ENCODE assay signal across 2 cellular contexts in the genomic region with DNA sequence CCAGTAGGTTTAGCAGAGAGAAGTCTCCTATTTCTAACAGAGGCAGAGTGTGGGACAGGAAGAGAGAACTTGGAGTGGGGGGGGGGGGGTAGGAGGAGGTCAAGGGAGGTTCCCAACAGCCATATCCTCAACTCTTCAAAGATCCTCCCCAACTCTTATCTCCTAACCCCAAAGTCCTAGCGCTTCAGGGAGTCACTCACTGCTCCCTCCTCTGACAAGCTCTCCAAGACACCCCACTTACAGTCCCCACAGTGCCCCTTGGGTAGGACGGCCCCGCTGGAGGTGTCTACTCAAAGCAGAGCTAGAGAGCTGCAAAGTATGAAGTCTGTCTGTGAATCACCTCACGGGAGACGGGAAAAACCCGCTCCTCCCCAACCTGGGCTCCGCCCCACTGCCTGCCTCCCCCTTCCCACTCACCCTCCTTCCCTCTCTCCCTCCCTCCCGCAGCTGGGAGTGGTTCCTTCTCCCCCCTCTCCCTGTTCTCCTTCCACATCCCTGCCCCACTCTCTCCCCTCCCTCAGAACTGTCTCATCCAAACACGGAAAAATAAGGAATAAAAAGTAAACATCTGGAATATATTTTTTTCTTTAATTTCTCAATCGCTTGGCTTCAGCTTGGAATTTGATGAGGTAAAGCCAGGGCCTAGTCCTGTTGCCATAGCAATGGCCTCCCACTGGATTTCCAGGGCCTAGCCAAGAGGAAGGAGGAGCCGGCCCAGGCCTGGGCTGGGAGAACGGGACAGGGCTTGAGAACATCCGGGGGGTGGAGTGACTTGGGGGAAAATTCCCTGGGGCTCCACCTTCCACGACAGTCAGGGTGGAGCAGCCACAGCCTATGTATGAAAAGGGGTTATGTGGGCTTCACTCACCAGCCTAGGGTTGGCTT.
A peak's percentile ranks its signal among the peaks of the same experiment; 100 is the strongest.
TF ChIP-seq lines count a peak whose summit lies in the region.

No MANE protein-coding gene starts in this region.

TF ChIP-seq in GM23338, 12 proteins besides CTCF, POLR2A, EP300 and RAD21:
- TF ChIP-seq EZH2 (IDR thresholded peaks at IDR 0.05; ENCODE audit: low read depth, unreplicated experiment) = no peak
- no peak for TF ChIP-seq ZNF331 (CRISPR knock-in tag; IDR thresholded peaks at IDR 0.05; ENCODE audit: low read depth)
- no peak for TF ChIP-seq ETS1 (IDR thresholded peaks at IDR 0.05)
- TF ChIP-seq STAT1 (IDR thresholded peaks at IDR 0.05; ENCODE audit: unreplicated experiment) = no peak
- no peak for TF ChIP-seq CREB1 (CRISPR knock-in tag; IDR thresholded peaks at IDR 0.05; ENCODE audit: low read depth)
- no peak for TF ChIP-seq EZH2phosphoT487 (IDR thresholded peaks at IDR 0.05; ENCODE audit: unreplicated experiment)
- TF ChIP-seq, protein P1, sequence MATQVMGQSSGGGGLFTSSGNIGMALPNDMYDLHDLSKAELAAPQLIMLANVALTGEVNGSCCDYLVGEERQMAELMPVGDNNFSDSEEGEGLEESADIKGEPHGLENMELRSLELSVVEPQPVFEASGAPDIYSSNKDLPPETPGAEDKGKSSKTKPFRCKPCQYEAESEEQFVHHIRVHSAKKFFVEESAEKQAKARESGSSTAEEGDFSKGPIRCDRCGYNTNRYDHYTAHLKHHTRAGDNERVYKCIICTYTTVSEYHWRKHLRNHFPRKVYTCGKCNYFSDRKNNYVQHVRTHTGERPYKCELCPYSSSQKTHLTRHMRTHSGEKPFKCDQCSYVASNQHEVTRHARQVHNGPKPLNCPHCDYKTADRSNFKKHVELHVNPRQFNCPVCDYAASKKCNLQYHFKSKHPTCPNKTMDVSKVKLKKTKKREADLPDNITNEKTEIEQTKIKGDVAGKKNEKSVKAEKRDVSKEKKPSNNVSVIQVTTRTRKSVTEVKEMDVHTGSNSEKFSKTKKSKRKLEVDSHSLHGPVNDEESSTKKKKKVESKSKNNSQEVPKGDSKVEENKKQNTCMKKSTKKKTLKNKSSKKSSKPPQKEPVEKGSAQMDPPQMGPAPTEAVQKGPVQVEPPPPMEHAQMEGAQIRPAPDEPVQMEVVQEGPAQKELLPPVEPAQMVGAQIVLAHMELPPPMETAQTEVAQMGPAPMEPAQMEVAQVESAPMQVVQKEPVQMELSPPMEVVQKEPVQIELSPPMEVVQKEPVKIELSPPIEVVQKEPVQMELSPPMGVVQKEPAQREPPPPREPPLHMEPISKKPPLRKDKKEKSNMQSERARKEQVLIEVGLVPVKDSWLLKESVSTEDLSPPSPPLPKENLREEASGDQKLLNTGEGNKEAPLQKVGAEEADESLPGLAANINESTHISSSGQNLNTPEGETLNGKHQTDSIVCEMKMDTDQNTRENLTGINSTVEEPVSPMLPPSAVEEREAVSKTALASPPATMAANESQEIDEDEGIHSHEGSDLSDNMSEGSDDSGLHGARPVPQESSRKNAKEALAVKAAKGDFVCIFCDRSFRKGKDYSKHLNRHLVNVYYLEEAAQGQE (IDR thresholded peaks at IDR 0.05; ENCODE audit: unreplicated experiment) = no peak

TF ChIP-seq in H1, 55 proteins besides CTCF, POLR2A, EP300 and RAD21:
- TF ChIP-seq CTBP2 (IDR thresholded peaks at IDR 0.05; ENCODE audit: borderline replicate concordance, insufficient read depth, insufficient read length, low read length) = no peak
- TF ChIP-seq MAFK (IDR thresholded peaks at IDR 0.05; ENCODE audit: low read depth, low read length) = no peak
- no peak for TF ChIP-seq CHD1 (IDR thresholded peaks at IDR 0.05; ENCODE audit: low read depth, low read length)
- TF ChIP-seq POLR2AphosphoS5 (IDR thresholded peaks at IDR 0.05; ENCODE audit: low read depth, low read length) = 0 out of 2 replicates have a peak, but pooled peaks have one; percentile 16
- TF ChIP-seq CREB1 (IDR thresholded peaks at IDR 0.05) = 0 out of 2 replicates have a peak, but pooled peaks have one; percentile 14
- no peak for TF ChIP-seq TBP (IDR thresholded peaks at IDR 0.05; ENCODE audit: low read depth, low read length)
- 0 out of 4 replicates have a peak, but pooled peaks of 1 of the 2 experiments have one; percentile 43 for TF ChIP-seq SIN3A (conservative IDR thresholded peaks at IDR 0.05 in 1 of 2, IDR thresholded peaks at IDR 0.05 in 1 of 2; ENCODE audit: low read depth in 1 of 2, low read length in 2 of 2)
- TF ChIP-seq JUND (IDR thresholded peaks at IDR 0.05; ENCODE audit: low read length) = no peak
- TF ChIP-seq EGR1 (IDR thresholded peaks at IDR 0.05; ENCODE audit: borderline replicate concordance, low read depth, low read length) = no peak
- no peak for TF ChIP-seq CHD7 (IDR thresholded peaks at IDR 0.05; ENCODE audit: insufficient replicate concordance, low read length)
